ENCODE assay signal across 10 cellular contexts in genomic region chr2:36441816-36442215, GRCh38.
DNase-seq lines count a peak whose midpoint lies in the region; ATAC-seq and TF ChIP-seq lines count a peak whose summit lies in the region.
"Had no signal": no experiment of that assay in that cellular context is flagged by ENCODE, and none has a peak within 500 bp of the region (broad histone marks: within the 10 kb centered on the region; RNA-seq: fewer than 3 reads in every experiment).

No MANE protein-coding gene starts in this region.

- ATAC-seq in GM18909 (IDR thresholded peaks at IDR 0.05; ENCODE audit: poor library complexity, unreplicated experiment) (peak; percentile 55), HG03565 (IDR thresholded peaks at IDR 0.05; ENCODE audit: unreplicated experiment) (no peak)

- peaks cover 26% of the 10 kb centered on the region for H3K4me1 Mint-ChIP-seq in dendritic cell treated with granulocyte-macrophage colony-stimulating factor and Interleukin-4, amounts not matched to agents 40 ng/mL and 50 ng/mL, for 4 days (ENCODE audit: low read depth)
- H3K4me1 Mint-ChIP-seq in activated naive CD4-positive, alpha-beta T cell treated with anti-CD3 and anti-CD28 coated beads, Interleukin-2, amount 10 ng/mL, durations not matched to agents 7 days and 5 days: peaks cover 13% of the 10 kb centered on the region

- no peak for TF ChIP-seq POLR2A in sigmoid colon (IDR thresholded peaks at IDR 0.05)

- peaks cover 84% of the 10 kb centered on the region for H3K36me3 ChIP-seq in MG63
- peaks cover 0 to 30% (median 4%) of the 10 kb centered on the region in 4 donors for H3K36me3 ChIP-seq in sigmoid colon

- H3K4me3 ChIP-seq in MG63 (no peak overlapping the region), sigmoid colon (no peak overlapping the region)

- no peak for TF ChIP-seq CTCF in sigmoid colon (IDR thresholded peaks at IDR 0.05)

- H3K27me3 Mint-ChIP-seq in dendritic cell treated with granulocyte-macrophage colony-stimulating factor and Interleukin-4, amounts not matched to agents 40 ng/mL and 50 ng/mL, for 4 days: no peaks in the 10 kb centered on the region
- H3K27me3 Mint-ChIP-seq in activated naive CD4-positive, alpha-beta T cell treated with anti-CD3 and anti-CD28 coated beads, Interleukin-2, amount 10 ng/mL, durations not matched to agents 7 days and 5 days: no peaks in the 10 kb centered on the region

- H3K27ac Mint-ChIP-seq in dendritic cell treated with granulocyte-macrophage colony-stimulating factor and Interleukin-4, amounts not matched to agents 40 ng/mL and 50 ng/mL, for 4 days: no peak overlapping the region
- no peak overlapping the region for H3K27ac Mint-ChIP-seq in activated naive CD4-positive, alpha-beta T cell treated with anti-CD3 and anti-CD28 coated beads, Interleukin-2, amount 10 ng/mL, durations not matched to agents 7 days and 5 days
- H3K27ac Mint-ChIP-seq: memory B cell had no signal

- peak; percentile 57 for DNase-seq in MG63
- no peak for DNase-seq in sigmoid colon
- DNase-seq in NCI-H146 (lab: John Stamatoyannopoulos, UW): no peak
- DNase-seq in activated naive CD4-positive, alpha-beta T cell treated with anti-CD3 and anti-CD28 coated beads, Interleukin-2, amount 50 U/mL, for 16 hours: no peak
- DNase-seq in activated naive CD4-positive, alpha-beta T cell treated with anti-CD3 and anti-CD28 coated beads, Interleukin-2, amount 10 ng/mL, durations not matched to agents 7 days and 5 days: no peak
- DNase-seq: NCI-H1436 treated with DMSO at 0.1 percent for 48 hours had no signal

- CTCF ChIA-PET in activated naive CD4-positive, alpha-beta T cell treated with anti-CD3 and anti-CD28 coated beads, Interleukin-2, amount 10 ng/mL, durations not matched to agents 7 days and 5 days (lab: Charles Lee): no interaction called here

- intact Hi-C loops in dendritic cell treated with granulocyte-macrophage colony-stimulating factor and Interleukin-4, amounts not matched to agents 40 ng/mL and 50 ng/mL, for 4 days (cut with micrococcal nuclease): no loop called here
- intact Hi-C loops in sigmoid colon (cut with DNase I): no loop called here

- no peaks in the 10 kb centered on the region for H3K27me3 ChIP-seq in MG63
- H3K27me3 ChIP-seq in sigmoid colon: no peaks in the 10 kb centered on the region

- H3K4me1 ChIP-seq in sigmoid colon: peaks cover 0 to 58% (median 37%) of the 10 kb centered on the region in 4 donors

- peak overlapping the region; percentile 45 for H3K4me3 Mint-ChIP-seq in dendritic cell treated with granulocyte-macrophage colony-stimulating factor and Interleukin-4, amounts not matched to agents 40 ng/mL and 50 ng/mL, for 4 days
- no peak overlapping the region for H3K4me3 Mint-ChIP-seq in activated naive CD4-positive, alpha-beta T cell treated with anti-CD3 and anti-CD28 coated beads, Interleukin-2, amount 10 ng/mL, durations not matched to agents 7 days and 5 days
- H3K4me3 Mint-ChIP-seq: memory B cell had no signal

- H3K27ac ChIP-seq in sigmoid colon: peak overlapping the region; percentile 59 to 86 (median 80)

- peak in 3 of 4 donors; percentile 27 to 80 (median 40) for TF ChIP-seq EP300 in sigmoid colon (IDR thresholded peaks at IDR 0.05)

- H3K9me3 Mint-ChIP-seq in dendritic cell treated with granulocyte-macrophage colony-stimulating factor and Interleukin-4, amounts not matched to agents 40 ng/mL and 50 ng/mL, for 4 days: no peaks in the 10 kb centered on the region
- H3K9me3 Mint-ChIP-seq in activated naive CD4-positive, alpha-beta T cell treated with anti-CD3 and anti-CD28 coated beads, Interleukin-2, amount 10 ng/mL, durations not matched to agents 7 days and 5 days: no peaks in the 10 kb centered on the region
- H3K9me3 Mint-ChIP-seq: memory B cell had no signal

- WGBS in sigmoid colon, 2 donors: 22 to 33% methylated on average over 6 of the region's 6 CpGs

- H3K36me3 Mint-ChIP-seq in dendritic cell treated with granulocyte-macrophage colony-stimulating factor and Interleukin-4, amounts not matched to agents 40 ng/mL and 50 ng/mL, for 4 days (ENCODE audit: low read depth): peaks cover 18% of the 10 kb centered on the region
- no peaks in the 10 kb centered on the region for H3K36me3 Mint-ChIP-seq in activated naive CD4-positive, alpha-beta T cell treated with anti-CD3 and anti-CD28 coated beads, Interleukin-2, amount 10 ng/mL, durations not matched to agents 7 days and 5 days

- H3K9me3 ChIP-seq in MG63: no peaks in the 10 kb centered on the region
- H3K9me3 ChIP-seq in sigmoid colon: no peaks in the 10 kb centered on the region
